ENCODE assay signal across 1 cellular context in genomic region chr5:1363160-1363559, GRCh38.
TF ChIP-seq lines count a peak whose summit lies in the region.

No MANE protein-coding gene starts in this region.

TF ChIP-seq in GM23338, 12 proteins besides CTCF, POLR2A, EP300 and RAD21 (continued from another document):
- TF ChIP-seq ZNF462 (CRISPR knock-in tag; IDR thresholded peaks at IDR 0.05) (no peak), POLR2AphosphoS5 (IDR thresholded peaks at IDR 0.05; ENCODE audit: low read depth) (no peak), NANOG (IDR thresholded peaks at IDR 0.05; ENCODE audit: borderline replicate concordance) (no peak), EZH2 (IDR thresholded peaks at IDR 0.05; ENCODE audit: low read depth, unreplicated experiment) (no peak), ZNF331 (CRISPR knock-in tag; IDR thresholded peaks at IDR 0.05; ENCODE audit: low read depth) (no peak), STAT1 (IDR thresholded peaks at IDR 0.05; ENCODE audit: unreplicated experiment) (no peak), CREB1 (CRISPR knock-in tag; IDR thresholded peaks at IDR 0.05; ENCODE audit: low read depth) (no peak)
- TF ChIP-seq, protein P1, sequence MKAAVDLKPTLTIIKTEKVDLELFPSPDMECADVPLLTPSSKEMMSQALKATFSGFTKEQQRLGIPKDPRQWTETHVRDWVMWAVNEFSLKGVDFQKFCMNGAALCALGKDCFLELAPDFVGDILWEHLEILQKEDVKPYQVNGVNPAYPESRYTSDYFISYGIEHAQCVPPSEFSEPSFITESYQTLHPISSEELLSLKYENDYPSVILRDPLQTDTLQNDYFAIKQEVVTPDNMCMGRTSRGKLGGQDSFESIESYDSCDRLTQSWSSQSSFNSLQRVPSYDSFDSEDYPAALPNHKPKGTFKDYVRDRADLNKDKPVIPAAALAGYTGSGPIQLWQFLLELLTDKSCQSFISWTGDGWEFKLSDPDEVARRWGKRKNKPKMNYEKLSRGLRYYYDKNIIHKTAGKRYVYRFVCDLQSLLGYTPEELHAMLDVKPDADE (IDR thresholded peaks at IDR 0.05): no peak
